ENCODE assay signal across 17 cellular contexts in genomic region chr10:99809931-99810615, GRCh38. TPM values are rescaled to one million over a fixed set of nuclear protein-coding genes. Genes with fewer than 3 reads are reported as not detected.
A peak's percentile ranks its signal among the peaks of the same experiment; 100 is the strongest.
DNase-seq lines count a peak whose midpoint lies in the region; ATAC-seq and TF ChIP-seq lines count a peak whose summit lies in the region.
"Had no signal": no experiment of that assay in that cellular context is flagged by ENCODE, and none has a peak within 500 bp of the region (broad histone marks: within the 10 kb centered on the region; RNA-seq: fewer than 3 reads in every experiment).

No MANE protein-coding gene starts in this region.

- TF ChIP-seq POLR2A in gastroesophageal sphincter (IDR thresholded peaks at IDR 0.05): no peak

- intact Hi-C loops in right cardiac atrium (cut with DNase I) (no loop called here), Right ventricle myocardium inferior (cut with DNase I) (no loop called here)

- no peak for TF ChIP-seq EP300 in gastroesophageal sphincter (IDR thresholded peaks at IDR 0.05)

- H3K4me3 ChIP-seq in right cardiac atrium (ENCODE audit: low read length) (no peak overlapping the region), gastroesophageal sphincter (no peak overlapping the region), rectal smooth muscle tissue (ENCODE audit: low read length) (no peak overlapping the region)
- H3K4me3 ChIP-seq: neural progenitor cell, right atrium auricular region, SJSA1, thoracic aorta had no signal

- H3K4me1 ChIP-seq in right cardiac atrium (ENCODE audit: control insufficient read depth, insufficient read depth, low read length) (no peaks in the 10 kb centered on the region), gastroesophageal sphincter (peaks cover 0 to 10% (median 3%) of the 10 kb centered on the region in 3 donors), rectal smooth muscle tissue (ENCODE audit: control insufficient read depth, insufficient read depth, low read length) (no peaks in the 10 kb centered on the region)
- H3K4me1 ChIP-seq: neural progenitor cell, right atrium auricular region, SJSA1 had no signal

- no peaks in the 10 kb centered on the region for H3K9me3 ChIP-seq in right cardiac atrium (ENCODE audit: control insufficient read depth, low read length)
- H3K9me3 ChIP-seq in gastroesophageal sphincter: no peaks in the 10 kb centered on the region
- H3K9me3 ChIP-seq: right atrium auricular region, SJSA1, thoracic aorta had no signal

- H3K36me3 ChIP-seq in gastroesophageal sphincter (no peaks in the 10 kb centered on the region), rectal smooth muscle tissue (ENCODE audit: control insufficient read depth, insufficient read depth, low read length) (peaks cover 3% of the 10 kb centered on the region)
- H3K36me3 ChIP-seq: neural progenitor cell, right atrium auricular region, SJSA1, thoracic aorta had no signal

- ATAC-seq in right cardiac atrium: peak in 1 of 2 donors; percentile 68
- no peak for ATAC-seq in Right ventricle myocardium inferior
- peak; percentile 90 for ATAC-seq in gastroesophageal sphincter
- ATAC-seq: activated CD4-positive, CD25-positive, alpha-beta regulatory T cell treated with anti-CD3 and anti-CD28 coated beads, Interleukin-2, amount 50 U/mL, for 24 hours had no signal

- H3K27ac ChIP-seq in right cardiac atrium (ENCODE audit: low read length) (peak overlapping the region; percentile 45), gastroesophageal sphincter (peak overlapping the region; percentile 50 to 71 (median 64)), rectal smooth muscle tissue (ENCODE audit: low read depth, low read length) (peak overlapping the region; percentile 2)
- H3K27ac ChIP-seq: neural progenitor cell, right atrium auricular region, SJSA1, thoracic aorta had no signal

- DNase-seq in right cardiac atrium: no peak
- DNase-seq in Right ventricle myocardium inferior (ENCODE audit: missing footprints): no peak
- DNase-seq in activated effector memory CD4-positive, alpha-beta T cell treated with Interleukin-2 at 50 U/mL for 16 hours: no peak
- no peak for DNase-seq in ecto neural progenitor cell (ENCODE audit: low spot score)
- DNase-seq in DMS 273 (lab: John Stamatoyannopoulos, UW; ENCODE audit: unreplicated experiment): no peak
- DNase-seq in NK-92 (lab: John Stamatoyannopoulos, UW; ENCODE audit: unreplicated experiment): no peak
- DNase-seq: CD4-positive, alpha-beta T cell; NCI-H2029; NCI-H510A treated with DMSO at 0.1 percent for 48 hours; stimulated activated CD4-positive, alpha-beta T cell treated with anti-CD3 and anti-CD28 coated beads, Interleukin-2, amount 100 ng/mL, for 48 hours had no signal

- TF ChIP-seq CTCF in gastroesophageal sphincter (IDR thresholded peaks at IDR 0.05): no peak

- H3K9ac ChIP-seq in rectal smooth muscle tissue (ENCODE audit: low read length): no peak overlapping the region
- H3K9ac ChIP-seq: neural progenitor cell had no signal

- H3K27me3 ChIP-seq in right cardiac atrium (ENCODE audit: control insufficient read depth, insufficient read depth) (no peaks in the 10 kb centered on the region), gastroesophageal sphincter (no peaks in the 10 kb centered on the region), rectal smooth muscle tissue (ENCODE audit: control insufficient read depth, insufficient read depth, low read length) (no peaks in the 10 kb centered on the region)
- H3K27me3 ChIP-seq: neural progenitor cell, right atrium auricular region, SJSA1 had no signal

- 85% methylated on average over 7 of the region's 7 CpGs for WGBS in right cardiac atrium
- WGBS in gastroesophageal sphincter (ENCODE audit: low coverage in 1 of 2), 2 donors: 58 to 81% methylated on average over 7 of the region's 7 CpGs

RNA-seq across cellular contexts. Expression of gene ABCC2, which starts 27.6 kb away (rescaled TPM):
- total RNA-seq in right cardiac atrium (under 1 TPM; 0.17 to 0.89 (median 0.38) TPM), Right ventricle myocardium inferior (0.05 TPM), gastroesophageal sphincter (1 to 10 TPM in 1 of 4 donors, under 1 TPM in 3; 0.46 to 1.5 (median 0.73) TPM)
- polyA plus RNA-seq in right cardiac atrium: 0.29 TPM

Comparison
In these comparisons a context has a peak if more than half of its experiments do, and no peak if none do; other contexts are left out.
1. H3K27ac ChIP-seq: peak in every context shown above with its lines; median percentile 64 in gastroesophageal sphincter; 45 in right cardiac atrium; 2 in rectal smooth muscle tissue.